1 cellular context compared by ENCODE assay signal in the genomic region with DNA sequence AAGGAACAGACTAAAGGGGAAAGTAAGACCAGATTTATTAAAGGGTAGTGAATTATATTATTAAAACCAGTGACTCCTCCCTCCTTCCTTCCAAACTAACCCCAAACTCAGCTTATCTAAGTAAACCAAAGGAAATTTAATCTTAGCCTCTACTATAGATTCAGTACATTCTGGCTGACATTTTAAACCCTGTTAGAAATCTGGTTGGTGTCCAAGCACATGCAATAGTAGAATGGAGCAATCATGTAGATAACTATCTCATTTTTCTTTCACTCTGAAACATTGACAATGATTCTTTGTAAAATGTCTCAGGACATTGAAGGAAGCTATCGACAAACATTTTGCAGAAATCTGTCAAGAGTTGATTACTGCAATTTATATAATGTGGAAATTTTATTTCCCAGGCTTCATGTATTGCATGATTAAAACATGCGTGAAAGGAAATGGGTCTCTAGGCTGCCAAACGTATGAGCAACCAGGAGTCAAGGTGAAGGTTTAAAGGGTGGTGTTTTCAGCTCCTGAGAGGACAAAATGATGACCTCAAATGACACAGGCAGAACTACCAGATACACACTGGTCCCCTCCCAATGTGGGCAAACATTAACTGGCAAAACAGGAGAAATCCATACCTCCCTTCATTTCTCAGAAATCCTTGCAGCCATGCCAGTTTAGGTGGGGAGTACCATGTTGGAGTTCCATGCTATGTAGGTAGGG.
TF ChIP-seq lines count a peak whose summit lies in the region.

No MANE protein-coding gene starts in this region.

TF ChIP-seq in liver, 16 proteins besides CTCF, POLR2A, EP300 and RAD21:
- TF ChIP-seq TAF1 (conservative IDR thresholded peaks at IDR 0.05) (no peak), YY1 (IDR thresholded peaks at IDR 0.05) (peak; percentile 64), RXRA (IDR thresholded peaks at IDR 0.05) (peak; percentile 79 to 90), HNF4A (conservative IDR thresholded peaks at IDR 0.05) (peak; percentile 34 to 60), FOXA1 (IDR thresholded peaks at IDR 0.05) (no peak), SP1 (IDR thresholded peaks at IDR 0.05) (peak; percentile 58)
